In genomic region chr19:29807178-29807577, GRCh38 we compare ENCODE assay signal across 1 cellular context.
TF ChIP-seq lines count a peak whose summit lies in the region.

No MANE protein-coding gene starts in this region.

TF ChIP-seq in HEK293, 187 proteins besides CTCF, POLR2A, EP300 and RAD21 (continued from another document):
- TF ChIP-seq ZNF324 (tag by site-specific recombination; IDR thresholded peaks at IDR 0.05) (no peak), ZBTB49 (tag by site-specific recombination; IDR thresholded peaks at IDR 0.05; ENCODE audit: low read depth) (no peak)
